In the genomic region with DNA sequence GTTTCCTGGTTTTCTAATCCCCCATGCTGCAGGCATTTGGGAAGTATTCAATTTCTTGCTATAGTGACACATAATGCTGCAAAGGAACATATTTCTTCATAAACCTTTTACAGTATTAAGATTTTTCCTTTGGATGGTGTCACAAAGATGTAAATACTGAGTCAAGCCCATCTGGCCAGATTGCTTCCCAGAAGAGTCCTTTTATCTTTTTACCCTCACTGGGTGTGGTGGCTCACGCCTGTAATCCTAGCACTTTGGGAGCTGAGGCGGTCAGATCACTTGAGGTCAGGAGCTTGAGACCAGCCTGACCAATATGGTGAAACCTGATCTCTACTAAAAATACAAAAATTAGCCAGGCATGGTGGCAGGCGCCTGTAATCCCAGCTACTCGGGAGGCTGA, we compare ENCODE assay signal across 10 cellular contexts. TPM values are rescaled to one million over a fixed set of nuclear protein-coding genes. Genes with fewer than 3 reads are reported as not detected.
DNase-seq lines count a peak whose midpoint lies in the region; TF ChIP-seq lines count a peak whose summit lies in the region.
"Not testable (repeated sequence)": the region's sequence is repeated elsewhere in the genome, so short reads cannot be mapped to it uniquely, and the experiment has no call there.
"Had no signal": no experiment of that assay in that cellular context is flagged by ENCODE, and none has a peak within 500 bp of the region (broad histone marks: within the 10 kb centered on the region; RNA-seq: fewer than 3 reads in every experiment).

No MANE protein-coding gene starts in this region.

- DNase-seq in LHCN-M2 (ENCODE audit: low read depth) (peak; percentile 33), NCI-H748 (lab: John Stamatoyannopoulos, UW; ENCODE audit: unreplicated experiment) (peak; percentile 43), RPMI7951 (ENCODE audit: low read depth) (peak; percentile 27), WERI-Rb-1 (peak; percentile 83), fibroblast of villous mesenchyme (ENCODE audit: low read depth) (peak; percentile 47), posterior vena cava (ENCODE audit: low spot score) (peak; percentile 11)

- TF ChIP-seq CTCF in WERI-Rb-1 (IDR thresholded peaks at IDR 0.05; ENCODE audit: low read depth, low read length); fibroblast of villous mesenchyme (IDR thresholded peaks at IDR 0.05; ENCODE audit: insufficient read depth, low read depth, low read length): not testable (repeated sequence)

- H3K27me3 ChIP-seq in WERI-Rb-1 (ENCODE audit: insufficient read depth, low read depth, severe bottlenecking), result not testable (repeated sequence)

- H3K9me3 ChIP-seq in WERI-Rb-1 (ENCODE audit: severe bottlenecking), result not testable (repeated sequence)

- intact Hi-C loops in posterior vena cava (cut with DNase I), result not testable (repeated sequence)

- not testable (repeated sequence) for H3K36me3 ChIP-seq in WERI-Rb-1

- peak overlapping the region; percentile 23 for H3K27ac ChIP-seq in WERI-Rb-1

- H3K4me3 ChIP-seq in WERI-Rb-1 (ENCODE audit: low read depth, low read length); fibroblast of villous mesenchyme (ENCODE audit: low read depth, low read length): not testable (repeated sequence)

RNA-seq across cellular contexts. Expression of gene PDRG1, which starts 22.2 kb away (rescaled TPM):
- total RNA-seq in LHCN-M2 (2014; rRNA removed) (8.0 TPM in 2 replicates), fibroblast of villous mesenchyme (2.6 and 3.5 TPM in 2 replicates), posterior vena cava (1 to 10 TPM; 5.0 to 5.3 TPM)
- 13.0 TPM for polyA plus RNA-seq in LHCN-M2 (2012)
- 11.2 and 12.7 TPM in 2 replicates for total RNA-seq in RPMI7951 (2014; rRNA removed; shearing (Covaris generic))

RNA-seq across cellular contexts. Expression of gene XKR7, which starts 38.3 kb away (rescaled TPM):
- under 0.01 TPM in 1 of 2 replicates, not detected in the other for total RNA-seq in LHCN-M2 (2014; rRNA removed)
- not detected for polyA plus RNA-seq in LHCN-M2 (2012)
- not detected in 2 replicates for total RNA-seq in RPMI7951 (2014; rRNA removed; shearing (Covaris generic))
- total RNA-seq in fibroblast of villous mesenchyme, result not detected in 2 replicates
- not detected for total RNA-seq in posterior vena cava
- total RNA-seq: CD8-positive, alpha-beta memory T cell; HT-29 had no signal
- polyA plus RNA-seq: CD4-positive, CD25-positive, alpha-beta regulatory T cell had no signal

RNA-seq across cellular contexts. Expression of gene TTLL9, which starts 59.2 kb away (rescaled TPM):
- total RNA-seq in LHCN-M2 (2014; rRNA removed) (not detected in 2 replicates), fibroblast of villous mesenchyme (not detected in 2 replicates), posterior vena cava (under 1 TPM; 0.14 to 0.19 TPM)
- not detected for polyA plus RNA-seq in LHCN-M2 (2012)
- not detected in 2 replicates for total RNA-seq in RPMI7951 (2014; rRNA removed; shearing (Covaris generic))
- total RNA-seq: CD4-positive, CD25-positive, alpha-beta regulatory T cell; CD8-positive, alpha-beta memory T cell; H1 had no signal
- polyA plus RNA-seq: CD4-positive, CD25-positive, alpha-beta regulatory T cell; CD8-positive, alpha-beta memory T cell had no signal

RNA-seq across cellular contexts. Expression of gene DUSP15, which starts 59.3 kb away (rescaled TPM):
- 0.11 TPM in 1 of 2 replicates, not detected in the other for total RNA-seq in LHCN-M2 (2014; rRNA removed)
- 0.10 TPM for polyA plus RNA-seq in LHCN-M2 (2012)
- not detected in 2 replicates for total RNA-seq in RPMI7951 (2014; rRNA removed; shearing (Covaris generic))
- total RNA-seq in fibroblast of villous mesenchyme, result 0.32 TPM in 1 of 2 replicates, not detected in the other
- total RNA-seq in posterior vena cava, result 1 to 10 TPM in 1 of 2 donors, under 1 TPM in 1; 0.90 to 1.0 TPM
- total RNA-seq: CD4-positive, CD25-positive, alpha-beta regulatory T cell; CD8-positive, alpha-beta memory T cell; HT-29 had no signal
- polyA plus RNA-seq: CD4-positive, CD25-positive, alpha-beta regulatory T cell; CD8-positive, alpha-beta memory T cell had no signal

Comparison
In these comparisons a context has a peak if more than half of its experiments do, and no peak if none do; other contexts are left out.
1. DNase-seq: peak in every context shown above with its lines; median percentile 83 in WERI-Rb-1; 47 in fibroblast of villous mesenchyme; 43 in NCI-H748; 33 in LHCN-M2; 27 in RPMI7951; 11 in posterior vena cava.